In the genomic region with DNA sequence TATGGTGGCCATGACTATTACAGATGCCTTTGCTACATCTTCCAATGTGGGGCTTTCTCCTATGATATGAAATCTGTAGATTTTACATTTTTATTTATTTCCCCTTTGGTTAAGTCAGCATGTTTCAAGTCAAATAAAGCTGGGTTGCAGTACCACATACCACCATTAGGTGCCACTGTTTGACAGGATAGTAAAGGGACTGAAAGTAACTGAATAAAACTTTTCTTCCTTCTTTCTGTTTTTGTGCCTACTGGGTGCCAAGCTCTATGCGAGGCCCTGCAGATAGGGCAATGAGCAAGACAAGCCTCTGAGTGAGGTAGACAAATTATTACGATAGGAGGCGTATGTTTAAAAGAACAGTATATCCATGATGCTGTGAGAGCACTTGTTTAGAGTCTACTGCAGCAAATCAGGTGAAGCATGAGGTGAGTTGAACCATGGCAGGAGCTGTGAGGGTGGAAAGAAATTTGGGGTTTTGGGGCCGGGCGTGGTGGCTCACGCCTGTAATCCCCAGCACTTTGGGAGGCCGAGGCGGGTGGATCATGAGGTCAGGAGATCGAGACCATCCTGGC, we compare ENCODE assay signal across 8 cellular contexts.
DNase-seq lines count a peak whose midpoint lies in the region; ATAC-seq, FAIRE-seq and TF ChIP-seq lines count a peak whose summit lies in the region.

No MANE protein-coding gene starts in this region.

- H3K27ac ChIP-seq in 22Rv1 (no peak overlapping the region), RWPE1 (no peak overlapping the region), foreskin keratinocyte (no peak overlapping the region)

- no peak for FAIRE-seq in HTR-8/SVneo (lab: Jason Lieb, UNC)

- peaks cover 21% of the 10 kb centered on the region for H3K4me1 ChIP-seq in foreskin keratinocyte

- DNase-seq in ELF-1 (ENCODE audit: low read depth, low spot score) (peak; percentile 27), RWPE1 (ENCODE audit: low spot score) (no peak), foreskin keratinocyte (peak in 1 of 2 donors; percentile 50), HTR-8/SVneo (ENCODE audit: insufficient read length, low spot score) (no peak), H4 (ENCODE audit: low spot score) (no peak)

- ATAC-seq in foreskin keratinocyte (no peak), HG03139 (IDR thresholded peaks at IDR 0.05; ENCODE audit: unreplicated experiment) (no peak), GM19351 (IDR thresholded peaks at IDR 0.05; ENCODE audit: unreplicated experiment) (no peak)

- POLR2A ChIA-PET in RWPE1 (lab: Yijun Ruan, JAX; ENCODE audit: low non-redundant PET) = no interaction called here

- H3K27me3 ChIP-seq in foreskin keratinocyte = no peaks in the 10 kb centered on the region

- CTCF ChIA-PET in RWPE1 (lab: Yijun Ruan, JAX) = interaction anchor here (0.8 kb wide), 1 partner anchor 10 kb away, joined by 4 read pairs; no protein-coding TSS in a partner anchor

- TF ChIP-seq CTCF in 22Rv1 (IDR thresholded peaks at IDR 0.05) (peak; percentile 74), RWPE1 (conservative IDR thresholded peaks at IDR 0.05; ENCODE audit: low read depth) (peak; percentile 53), foreskin keratinocyte (conservative IDR thresholded peaks at IDR 0.05) (peak; percentile 79)
